Comparison of ENCODE assay signal across 5 cellular contexts in the genomic region with DNA sequence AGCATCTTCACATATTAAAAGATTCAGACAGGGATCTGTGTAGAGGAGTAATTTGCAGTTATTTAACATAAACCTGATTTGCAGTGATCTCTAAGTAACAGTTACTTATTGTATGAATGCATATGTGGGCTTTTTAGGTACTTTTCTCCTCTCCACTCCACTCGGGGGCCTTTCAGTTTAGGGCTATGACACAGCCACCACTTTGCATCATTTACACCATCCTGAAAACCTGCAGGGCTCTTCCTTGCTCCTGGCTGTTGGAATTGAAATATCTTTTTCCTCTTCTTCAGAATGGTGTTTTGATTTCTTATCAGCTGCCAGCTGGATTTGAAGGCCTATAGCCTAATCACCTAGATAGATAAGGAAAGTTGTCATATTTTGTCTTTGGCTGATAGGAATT.
"Had no signal": no experiment of that assay in that cellular context is flagged by ENCODE, and none has a peak within 500 bp of the region (broad histone marks: within the 10 kb centered on the region; RNA-seq: fewer than 3 reads in every experiment).

No MANE protein-coding gene starts in this region.

- ATAC-seq: K562 had no signal

- DNase-seq: GOT3, H7, HCEC 1CT, IMR-90 had no signal

- H3K4me3 ChIP-seq: K562 had no signal
